Comparison of ENCODE assay signal across 8 cellular contexts in the genomic region with DNA sequence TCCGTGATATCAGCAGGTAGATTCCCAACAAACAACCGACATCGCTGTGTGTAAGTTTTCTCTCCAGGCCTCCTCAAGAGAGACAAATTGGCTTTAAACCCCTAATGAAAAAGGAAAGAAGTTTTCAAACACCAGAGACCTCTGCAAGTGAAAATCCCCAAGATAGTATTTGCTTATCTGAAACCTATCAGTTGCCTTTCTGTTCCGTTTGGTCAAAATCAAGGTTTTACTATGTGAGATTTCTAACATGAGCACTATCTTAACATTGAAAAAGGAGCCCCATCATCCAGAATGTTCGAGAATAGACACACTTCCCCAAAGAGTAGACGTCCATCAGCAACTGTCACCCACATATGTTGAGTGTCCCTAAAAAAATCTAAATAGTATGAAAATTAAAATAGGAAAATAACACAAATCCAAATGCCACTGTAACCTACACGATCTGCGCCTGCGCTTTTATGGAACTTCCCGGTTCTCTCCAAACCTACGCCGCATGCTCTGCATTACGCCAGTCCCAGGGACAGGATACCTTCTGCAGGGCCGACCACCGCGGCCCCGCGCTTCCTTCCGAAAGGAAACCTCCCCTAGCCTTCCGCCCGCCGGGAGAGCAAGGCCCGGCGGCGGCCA. TPM values are rescaled to one million over a fixed set of nuclear protein-coding genes. Genes with fewer than 3 reads are reported as not detected.
DNase-seq lines count a peak whose midpoint lies in the region; ATAC-seq and TF ChIP-seq lines count a peak whose summit lies in the region.

No MANE protein-coding gene starts in this region.

- TF ChIP-seq CTCF in GM12864 (IDR thresholded peaks at IDR 0.05; ENCODE audit: low read depth, low read length, missing control alignments) (no peak), fibroblast of the aortic adventitia (IDR thresholded peaks at IDR 0.05; ENCODE audit: insufficient read depth, low read length) (no peak), retinal pigment epithelial cell (conservative IDR thresholded peaks at IDR 0.05; ENCODE audit: low read depth, low read length) (no peak)

- H3K9ac ChIP-seq in SK-N-MC (ENCODE audit: insufficient read length) = peak overlapping the region; percentile 100

- no peak for DNase-seq in GM12864 (ENCODE audit: low read depth)
- DNase-seq in SK-N-MC (ENCODE audit: low read depth, low spot score) = no peak
- DNase-seq in fibroblast of the aortic adventitia (ENCODE audit: low read depth) = no peak
- DNase-seq in retinal pigment epithelial cell (ENCODE audit: low read depth) = no peak
- DNase-seq in hepatic stellate cell (ENCODE audit: low spot score) = no peak
- DNase-seq in stimulated activated CD4-positive, alpha-beta T cell treated with anti-CD3 and anti-CD28 coated beads, Interleukin-4, amount 100 ng/mL, for 4 hours = no peak

- ATAC-seq in HG03045 (IDR thresholded peaks at IDR 0.05; ENCODE audit: unreplicated experiment) (no peak), HG02588 (IDR thresholded peaks at IDR 0.05; ENCODE audit: unreplicated experiment) (no peak)

- H3K36me3 ChIP-seq in SK-N-MC (ENCODE audit: insufficient read depth, low read length) = peaks cover 53% of the 10 kb centered on the region

- H3K9me3 ChIP-seq in SK-N-MC (ENCODE audit: low read depth, low read length) = no peaks in the 10 kb centered on the region

- H3K4me3 ChIP-seq in GM12864 (ENCODE audit: low read depth, low read length) (peak overlapping the region; percentile 93), SK-N-MC (peak overlapping the region; percentile 87), fibroblast of the aortic adventitia (ENCODE audit: low read depth, low read length) (peak overlapping the region; percentile 99), retinal pigment epithelial cell (ENCODE audit: low read length) (peak overlapping the region; percentile 87)

- no peak overlapping the region for H3K27ac ChIP-seq in SK-N-MC

RNA-seq across cellular contexts. Expression of gene SFPQ, which starts 1.4 kb away (rescaled TPM):
- 152 and 393 TPM in 2 replicates for total RNA-seq in fibroblast of the aortic adventitia (ENCODE audit: low replicate concordance)
